In genomic region chr14:104926619-104927431, GRCh38 we compare ENCODE assay signal across 8 cellular contexts. TPM values are rescaled to one million over a fixed set of nuclear protein-coding genes. Genes with fewer than 3 reads are reported as not detected.
A peak's percentile ranks its signal among the peaks of the same experiment; 100 is the strongest.
DNase-seq lines count a peak whose midpoint lies in the region; ATAC-seq lines count a peak whose summit lies in the region.

No MANE protein-coding gene starts in this region.

- no peak overlapping the region for H3K27ac Mint-ChIP-seq in activated T-cell treated with anti-CD3 and anti-CD28 coated beads, Interleukin-2, amount 50 U/mL, for 24 hours

- H3K36me3 Mint-ChIP-seq in activated T-cell treated with anti-CD3 and anti-CD28 coated beads, Interleukin-2, amount 50 U/mL, for 24 hours (ENCODE audit: low read depth), result no peaks in the 10 kb centered on the region

- no peak overlapping the region for H3K4me3 Mint-ChIP-seq in activated T-cell treated with anti-CD3 and anti-CD28 coated beads, Interleukin-2, amount 50 U/mL, for 24 hours

- H3K9me3 Mint-ChIP-seq in activated T-cell treated with anti-CD3 and anti-CD28 coated beads, Interleukin-2, amount 50 U/mL, for 24 hours, result no peaks in the 10 kb centered on the region

- peaks cover 19% of the 10 kb centered on the region for H3K27me3 Mint-ChIP-seq in activated T-cell treated with anti-CD3 and anti-CD28 coated beads, Interleukin-2, amount 50 U/mL, for 24 hours

- peaks cover 6% of the 10 kb centered on the region for H3K4me1 Mint-ChIP-seq in activated T-cell treated with anti-CD3 and anti-CD28 coated beads, Interleukin-2, amount 50 U/mL, for 24 hours (ENCODE audit: low read depth)

- DNase-seq in activated T-cell treated with anti-CD3 and anti-CD28 coated beads, Interleukin-2, amount 50 U/mL, for 24 hours, result peak; percentile 35
- no peak for DNase-seq in activated T-cell treated with anti-CD3 and anti-CD28 coated beads, Interleukin-2, amount 50 U/mL, for 48 hours
- DNase-seq in SKM-1 (lab: John Stamatoyannopoulos, UW; ENCODE audit: unreplicated experiment), result peak; percentile 3
- peak; percentile 37 for DNase-seq in stimulated activated naive CD8-positive, alpha-beta T cell treated with anti-CD3 and anti-CD28 coated beads, Interleukin-15, Interleukin-2, amounts not matched to agents 100 U/mL and 50 U/mL, for 24 hours
- DNase-seq in NCI-H1092 treated with DMSO at 0.1 percent for 48 hours (lab: John Stamatoyannopoulos, UW), result no peak
- no peak for DNase-seq in H4 (ENCODE audit: low spot score)
- DNase-seq in NCI-H1436 treated with DMSO at 0.1 percent for 48 hours (lab: John Stamatoyannopoulos, UW), result no peak

- peak; percentile 77 for ATAC-seq in HG02981 (IDR thresholded peaks at IDR 0.05; ENCODE audit: unreplicated experiment)
- peak; percentile 67 for ATAC-seq in stimulated activated naive CD8-positive, alpha-beta T cell treated with anti-CD3 and anti-CD28 coated beads, Interleukin-15, Interleukin-2, amounts not matched to agents 100 U/mL and 50 U/mL, for 24 hours

RNA-seq across cellular contexts. Expression of gene PLD4, which starts 2.1 kb away (rescaled TPM):
- total RNA-seq in H4 (2014; rRNA removed; shearing (Covaris generic)), result not detected in 2 replicates

RNA-seq across cellular contexts. Expression of gene AHNAK2, which starts 51.3 kb away (rescaled TPM):
- 4.4 and 5.2 TPM in 2 replicates for total RNA-seq in H4 (2014; rRNA removed; shearing (Covaris generic))

RNA-seq across cellular contexts. Expression of gene CLBA1, which starts 58.8 kb away (rescaled TPM):
- 2.4 and 4.4 TPM in 2 replicates for total RNA-seq in H4 (2014; rRNA removed; shearing (Covaris generic))

Comparison
In these comparisons a context has a peak if more than half of its experiments do, and no peak if none do; other contexts are left out.
1. DNase-seq: peak in activated T-cell treated with anti-CD3 and anti-CD28 coated beads, Interleukin-2, amount 50 U/mL, for 24 hours (single experiment), SKM-1 (single experiment) and stimulated activated naive CD8-positive, alpha-beta T cell treated with anti-CD3 and anti-CD28 coated beads, Interleukin-15, Interleukin-2, amounts not matched to agents 100 U/mL and 50 U/mL, for 24 hours (single experiment); none in activated T-cell treated with anti-CD3 and anti-CD28 coated beads, Interleukin-2, amount 50 U/mL, for 48 hours (0 of 2), NCI-H1092 treated with DMSO at 0.1 percent for 48 hours (single experiment), H4 (single experiment) and NCI-H1436 treated with DMSO at 0.1 percent for 48 hours (single experiment).